ENCODE assay signal across 8 cellular contexts in the genomic region with DNA sequence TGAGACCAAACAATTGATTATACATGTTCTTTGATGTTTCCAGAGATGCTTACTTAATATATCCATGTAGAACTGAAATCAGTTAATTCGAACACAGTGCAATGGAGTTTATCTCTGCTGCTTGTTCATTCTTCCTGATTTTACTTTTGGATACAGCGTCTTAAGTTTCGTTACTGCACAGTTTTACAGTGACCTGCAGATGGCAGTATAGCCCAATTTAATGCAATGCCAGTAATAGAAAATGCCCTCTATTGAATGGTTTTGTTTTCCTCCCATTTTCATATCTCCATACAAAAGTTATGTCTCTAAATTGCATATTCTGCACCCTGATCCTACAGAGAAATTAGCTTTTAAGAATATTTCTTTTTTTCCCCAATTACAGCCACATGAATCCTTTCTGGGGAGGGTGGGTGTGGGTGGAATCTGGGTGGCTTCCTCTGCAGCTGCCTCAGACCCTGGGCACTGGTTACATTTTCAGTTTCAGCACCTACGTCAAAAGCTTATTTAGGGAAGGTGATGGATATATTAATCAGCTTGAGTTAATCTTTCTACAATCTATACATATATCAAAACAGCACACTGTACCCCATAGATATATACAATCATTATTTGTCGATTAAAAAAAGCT.
A peak's percentile ranks its signal among the peaks of the same experiment; 100 is the strongest.
DNase-seq lines count a peak whose midpoint lies in the region; ATAC-seq and TF ChIP-seq lines count a peak whose summit lies in the region.

No MANE protein-coding gene starts in this region.

- H3K27ac ChIP-seq in colonic mucosa (no peak overlapping the region), mesenchymal stem cell (ENCODE audit: low read length, poor library complexity, severe bottlenecking) (no peak overlapping the region)

- no peak overlapping the region for H3K4me2 ChIP-seq in mesenchymal stem cell (ENCODE audit: low read length, poor library complexity, severe bottlenecking)

- no peak overlapping the region for H2BK15ac ChIP-seq in mesenchymal stem cell (ENCODE audit: low read depth, poor library complexity, severe bottlenecking)

- H3K27ac Mint-ChIP-seq in T-cell, result peak overlapping the region; percentile 23 to 44

- H2BK120ac ChIP-seq in mesenchymal stem cell (ENCODE audit: low read depth, low read length), result no peak overlapping the region

- no peaks in the 10 kb centered on the region for H3K27me3 Mint-ChIP-seq in T-cell

- H2BK5ac ChIP-seq in mesenchymal stem cell (ENCODE audit: low read depth, low read length, poor library complexity, severe bottlenecking), result no peak overlapping the region

- H4K8ac ChIP-seq in mesenchymal stem cell (ENCODE audit: low read length), result no peak overlapping the region

- H3K4me1 ChIP-seq in colonic mucosa (no peaks in the 10 kb centered on the region), mesenchymal stem cell (ENCODE audit: control insufficient read depth, insufficient read depth, low read depth, low read length) (no peaks in the 10 kb centered on the region)

- H3K4me3 ChIP-seq in LNCaP clone FGC (ENCODE audit: low read depth, low read length) (no peak overlapping the region), colonic mucosa (no peak overlapping the region), mesenchymal stem cell (ENCODE audit: insufficient read depth in 1 of 2, low read depth in 1 of 2, low read length in 2 of 2) (no peak overlapping the region)

- no peak overlapping the region for H4K91ac ChIP-seq in mesenchymal stem cell (ENCODE audit: low read length)

- H3K23ac ChIP-seq in mesenchymal stem cell (ENCODE audit: low read length in 2 of 2), result no peak overlapping the region

- H3K4me3 Mint-ChIP-seq in T-cell, result peak overlapping the region in 2 of 3 donors; percentile 16 to 17

- no peak overlapping the region for H3K18ac ChIP-seq in mesenchymal stem cell (ENCODE audit: low read depth in 1 of 2, low read length in 2 of 2)

- intact Hi-C loops in colonic mucosa (cut with DNase I), result loop anchor here (5.0 kb wide), 1 partner anchor 208 kb away; no protein-coding TSS in a partner anchor

- CTCF ChIA-PET in T-cell (lab: Charles Lee), result interaction anchor here (0.6 to 4.8 kb wide), 39 partner anchors 9 to 395 kb away, joined by 3 to 84 read pairs (median 4); a partner anchor contains a TSS

- H3K9ac ChIP-seq in colonic mucosa (ENCODE audit: low read depth in 2 of 2, low read length in 2 of 2) (no peak overlapping the region), mesenchymal stem cell (ENCODE audit: low read length) (no peak overlapping the region)

- H2AFZ ChIP-seq in mesenchymal stem cell (ENCODE audit: low read depth, low read length), result no peak overlapping the region

- POLR2A ChIA-PET in T-cell (lab: Charles Lee), result interaction anchor here in 1 of 2 donors (0.7 kb wide), 1 partner anchor 1125 kb away, joined by 3 read pairs; no protein-coding TSS in a partner anchor

- WGBS in mesenchymal stem cell, result 31% methylated on average over 4 of the region's 5 CpGs

- H2BK12ac ChIP-seq in mesenchymal stem cell (ENCODE audit: low read length in 2 of 2), result no peak overlapping the region

- H3K79me1 ChIP-seq in mesenchymal stem cell (replicated peaks; ENCODE audit: low read length, poor library complexity, severe bottlenecking), result no peaks in the 10 kb centered on the region

- H2AK5ac ChIP-seq in mesenchymal stem cell (ENCODE audit: low read length, severe bottlenecking), result no peak overlapping the region

- no peaks in the 10 kb centered on the region for H3K36me3 ChIP-seq in colonic mucosa
- no peaks in the 10 kb centered on the region for H3K36me3 ChIP-seq in mesenchymal stem cell (ENCODE audit: control insufficient read depth in 1 of 2, insufficient read depth in 2 of 2, low read depth in 1 of 2, low read length in 2 of 2)

- ATAC-seq in T-cell (replicated peaks in 1 of 4) (peak; percentile 62 to 69 (median 66)), GM21619 (IDR thresholded peaks at IDR 0.05; ENCODE audit: unreplicated experiment) (no peak)

- no peak overlapping the region for H3K4ac ChIP-seq in mesenchymal stem cell (ENCODE audit: low read depth in 1 of 2, low read length in 2 of 2)

- no peaks in the 10 kb centered on the region for H3K36me3 Mint-ChIP-seq in T-cell

- DNase-seq in NCI-H2107 treated with DMSO at 0.1 percent for 48 hours (lab: John Stamatoyannopoulos, UW; ENCODE audit: unreplicated experiment) (peak; percentile 2), NCI-H2107 (lab: John Stamatoyannopoulos, UW) (no peak), GM20000 (ENCODE audit: low spot score) (peak; percentile 54), LNCaP clone FGC (ENCODE audit: low read depth) (peak; percentile 21), T-cell (peak in 24 of 34 experiments; percentile 7 to 53 (median 22)), colonic mucosa (peak; percentile 26), mesenchymal stem cell (peak; percentile 43)

- H3K9me3 Mint-ChIP-seq in T-cell, result no peaks in the 10 kb centered on the region

- no peak overlapping the region for H3K14ac ChIP-seq in mesenchymal stem cell (ENCODE audit: low read length in 2 of 2)

- H3K27me3 ChIP-seq in colonic mucosa (no peaks in the 10 kb centered on the region), mesenchymal stem cell (ENCODE audit: control insufficient read depth in 1 of 2, insufficient read depth in 1 of 2, low read length in 2 of 2) (peaks cover 5 to 7% of the 10 kb centered on the region in 2 experiments)

- TF ChIP-seq CTCF in GM20000 (IDR thresholded peaks at IDR 0.05; ENCODE audit: extremely low read depth, missing control alignments) (peak; percentile 50), LNCaP clone FGC (IDR thresholded peaks at IDR 0.05; ENCODE audit: control insufficient read depth, extremely low read depth, insufficient read depth) (peak; percentile 86), colonic mucosa (IDR thresholded peaks at IDR 0.05) (peak; percentile 62)

- peaks cover 20 to 28% (median 25%) of the 10 kb centered on the region in 3 donors for H3K4me1 Mint-ChIP-seq in T-cell

- H3K9me3 ChIP-seq in colonic mucosa (no peaks in the 10 kb centered on the region), mesenchymal stem cell (ENCODE audit: control insufficient read depth, low read length) (no peaks in the 10 kb centered on the region)
